In genomic region chr2:217645891-217646290, GRCh38 we compare ENCODE assay signal across 22 cellular contexts.
"Had no signal": no experiment of that assay in that cellular context is flagged by ENCODE, and none has a peak within 500 bp of the region (broad histone marks: within the 10 kb centered on the region; RNA-seq: fewer than 3 reads in every experiment).

No MANE protein-coding gene starts in this region.

- H3K9ac ChIP-seq: parathyroid adenoma had no signal

- H3K9me3 Mint-ChIP-seq: activated CD4-positive, alpha-beta T cell treated with anti-CD3 and anti-CD28 coated beads, Interleukin-2, amount 10 ng/mL, durations not matched to agents 7 days and 5 days; activated naive CD4-positive, alpha-beta T cell treated with anti-CD3 and anti-CD28 coated beads for 36 hours; activated naive CD8-positive, alpha-beta T cell treated with anti-CD3 and anti-CD28 coated beads, Interleukin-2, amount 50 U/mL, for 24 hours; activated T-helper 1 cell treated with anti-CD3 and anti-CD28 coated beads, Interleukin-12 subunit alpha, Interleukin-12 subunit beta, Interleukin-2, Interleukin-4 antibody, amounts not matched to agents 30 ng/mL and 10 ng/mL and 1 ng/mL, durations not matched to agents 14 hours and 24 hours and 36 hours; memory B cell; naive thymus-derived CD8-positive, alpha-beta T cell; stimulated activated naive CD8-positive, alpha-beta T cell treated with anti-CD3 and anti-CD28 coated beads, Interleukin-15, Interleukin-2, amounts not matched to agents 100 ng/mL and 50 ng/mL, for 24 hours had no signal

- H3K36me3 Mint-ChIP-seq: memory B cell; naive thymus-derived CD8-positive, alpha-beta T cell had no signal

- FAIRE-seq: islet of Langerhans had no signal

- H3K27ac Mint-ChIP-seq: activated CD4-positive, alpha-beta T cell treated with anti-CD3 and anti-CD28 coated beads, Interleukin-2, amount 10 ng/mL, durations not matched to agents 7 days and 5 days; activated naive CD4-positive, alpha-beta T cell treated with anti-CD3 and anti-CD28 coated beads for 36 hours; activated naive CD8-positive, alpha-beta T cell treated with anti-CD3 and anti-CD28 coated beads, Interleukin-2, amount 50 U/mL, for 24 hours; activated T-helper 1 cell treated with anti-CD3 and anti-CD28 coated beads, Interleukin-12 subunit alpha, Interleukin-12 subunit beta, Interleukin-2, Interleukin-4 antibody, amounts not matched to agents 30 ng/mL and 10 ng/mL and 1 ng/mL, durations not matched to agents 14 hours and 24 hours and 36 hours; memory B cell; stimulated activated naive CD8-positive, alpha-beta T cell treated with anti-CD3 and anti-CD28 coated beads, Interleukin-15, Interleukin-2, amounts not matched to agents 100 ng/mL and 50 ng/mL, for 24 hours had no signal

- H3K27ac ChIP-seq: coronary artery, gastrocnemius medialis, heart right ventricle, neutrophil, parathyroid adenoma, sigmoid colon, spleen, suprapubic skin had no signal

- H3K36me3 ChIP-seq: gastrocnemius medialis, heart right ventricle, neutrophil, sigmoid colon, spleen, suprapubic skin had no signal

- H3K4me3 ChIP-seq: coronary artery, gastrocnemius medialis, heart right ventricle, sigmoid colon, spleen, suprapubic skin had no signal

- H3K27me3 ChIP-seq: gastrocnemius medialis, heart right ventricle, neutrophil, sigmoid colon, spleen, suprapubic skin had no signal

- H3K4me3 Mint-ChIP-seq: activated CD4-positive, alpha-beta T cell treated with anti-CD3 and anti-CD28 coated beads, Interleukin-2, amount 10 ng/mL, durations not matched to agents 7 days and 5 days; activated naive CD4-positive, alpha-beta T cell treated with anti-CD3 and anti-CD28 coated beads for 36 hours; activated naive CD8-positive, alpha-beta T cell treated with anti-CD3 and anti-CD28 coated beads, Interleukin-2, amount 50 U/mL, for 24 hours; activated T-helper 1 cell treated with anti-CD3 and anti-CD28 coated beads, Interleukin-12 subunit alpha, Interleukin-12 subunit beta, Interleukin-2, Interleukin-4 antibody, amounts not matched to agents 30 ng/mL and 10 ng/mL and 1 ng/mL, durations not matched to agents 14 hours and 24 hours and 36 hours; memory B cell; naive thymus-derived CD8-positive, alpha-beta T cell; stimulated activated naive CD8-positive, alpha-beta T cell treated with anti-CD3 and anti-CD28 coated beads, Interleukin-15, Interleukin-2, amounts not matched to agents 100 ng/mL and 50 ng/mL, for 24 hours had no signal

- H3K9me3 ChIP-seq: gastrocnemius medialis, heart right ventricle, neutrophil, sigmoid colon, spleen, suprapubic skin had no signal

- H2AFZ ChIP-seq: parathyroid adenoma had no signal

- DNase-seq: activated CD4-positive, alpha-beta T cell treated with anti-CD3 and anti-CD28 coated beads, Interleukin-2, amount 10 ng/mL, durations not matched to agents 7 days and 5 days; activated CD8-positive, alpha-beta memory T cell treated with anti-CD3 and anti-CD28 coated beads for 24 hours; activated naive CD4-positive, alpha-beta T cell treated with anti-CD3 and anti-CD28 coated beads for 36 hours; activated naive CD8-positive, alpha-beta T cell treated with anti-CD3 and anti-CD28 coated beads, Interleukin-2, amount 50 U/mL, for 24 hours; aorta; caudate nucleus; gastrocnemius medialis; heart right ventricle; naive thymus-derived CD8-positive, alpha-beta T cell; sigmoid colon; spleen; T-helper 2 cell; trophoblast cell had no signal

- H3K4me1 Mint-ChIP-seq: activated CD4-positive, alpha-beta T cell treated with anti-CD3 and anti-CD28 coated beads, Interleukin-2, amount 10 ng/mL, durations not matched to agents 7 days and 5 days; activated naive CD8-positive, alpha-beta T cell treated with anti-CD3 and anti-CD28 coated beads, Interleukin-2, amount 50 U/mL, for 24 hours; memory B cell had no signal

- ATAC-seq: activated naive CD8-positive, alpha-beta T cell treated with anti-CD3 and anti-CD28 coated beads, Interleukin-2, amount 50 U/mL, for 24 hours; gastrocnemius medialis; heart right ventricle; left lobe of liver; naive thymus-derived CD8-positive, alpha-beta T cell had no signal

- H3K27me3 Mint-ChIP-seq: activated CD4-positive, alpha-beta T cell treated with anti-CD3 and anti-CD28 coated beads, Interleukin-2, amount 10 ng/mL, durations not matched to agents 7 days and 5 days; stimulated activated naive CD8-positive, alpha-beta T cell treated with anti-CD3 and anti-CD28 coated beads, Interleukin-15, Interleukin-2, amounts not matched to agents 100 ng/mL and 50 ng/mL, for 24 hours had no signal
